ENCODE assay signal across 10 cellular contexts in genomic region chr1:187490261-187490660, GRCh38.
"Had no signal": no experiment of that assay in that cellular context is flagged by ENCODE, and none has a peak within 500 bp of the region (broad histone marks: within the 10 kb centered on the region; RNA-seq: fewer than 3 reads in every experiment).

No MANE protein-coding gene starts in this region.

- ATAC-seq: HCT116, K562 had no signal

- H3K36me3 ChIP-seq: HAP-1 had no signal

- H3K9me3 ChIP-seq: HAP-1 had no signal

- H3K9ac ChIP-seq: GM23248 had no signal

- H3K4me3 ChIP-seq: GM23248, HAP-1, K562 had no signal

- H3K27ac Mint-ChIP-seq: HFFc6 had no signal

- H3K4me1 ChIP-seq: HAP-1 had no signal

- H2AFZ ChIP-seq: GM23248 had no signal

- H3K4me3 Mint-ChIP-seq: HFFc6 had no signal

- H3K27ac ChIP-seq: HL-60 had no signal

- DNase-seq: GM23248, GOT3, H7, HFFc6, KG1 had no signal

- FAIRE-seq: HepG2, K562 had no signal
